ENCODE assay signal across 8 cellular contexts in the genomic region with DNA sequence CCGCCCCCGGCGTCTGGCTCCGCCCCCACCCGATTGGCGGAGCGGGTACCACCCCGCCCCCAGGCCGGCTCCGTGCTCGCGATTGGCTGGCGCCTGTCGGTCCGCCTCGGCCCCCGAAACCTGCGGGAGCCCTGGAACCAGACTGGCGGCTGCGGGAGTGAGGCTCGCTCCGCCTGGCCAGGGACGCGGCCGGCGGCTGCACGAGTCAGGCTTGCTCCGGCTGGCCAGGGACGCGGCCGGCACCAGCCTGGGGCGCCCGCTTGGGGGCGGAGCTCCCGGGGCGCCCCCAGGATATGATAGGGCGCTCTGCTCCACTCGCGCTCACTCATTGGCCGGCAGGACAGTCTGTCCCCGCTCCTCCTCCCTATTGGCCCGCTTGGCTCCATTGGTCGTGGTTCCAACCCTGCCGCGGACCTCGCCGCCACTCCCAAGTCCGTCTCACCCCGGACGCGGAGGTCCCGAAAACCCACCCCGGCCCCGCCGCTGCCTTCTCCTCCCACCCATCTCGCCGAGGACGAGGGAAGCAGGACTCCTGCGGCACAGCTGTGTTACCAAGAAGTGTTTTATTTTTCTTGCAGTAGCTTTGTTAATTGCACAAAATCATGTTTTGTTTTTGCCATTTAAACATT. TPM values are rescaled to one million over a fixed set of nuclear protein-coding genes. Genes with fewer than 3 reads are reported as not detected.
DNase-seq lines count a peak whose midpoint lies in the region; ATAC-seq and TF ChIP-seq lines count a peak whose summit lies in the region.

No MANE protein-coding gene starts in this region.

- POLR2A ChIA-PET in IMR-90 (lab: Charles Lee; ENCODE audit: unreplicated experiment), result interaction anchor here (0.5 to 0.7 kb wide), 6 partner anchors 31 to 204 kb away, joined by 3 to 12 read pairs (median 4); no protein-coding TSS in a partner anchor

- H3K27ac ChIP-seq in IMR-90 (ENCODE audit: insufficient read depth, low read length), result peak overlapping the region; percentile 59
- H3K27ac ChIP-seq in mucosa of rectum (ENCODE audit: low read depth in 2 of 2, low read length in 2 of 2), result peak overlapping the region; percentile 82 to 94

- peak overlapping the region; percentile 94 for H3K4me3 ChIP-seq in IMR-90 (ENCODE audit: insufficient read depth, low read depth, low read length)
- H3K4me3 ChIP-seq in mucosa of rectum (ENCODE audit: low read length in 2 of 2), result peak overlapping the region; percentile 69 to 72

- no peaks in the 10 kb centered on the region; the same call in 1 of the 2 replicates for H4K20me1 ChIP-seq in IMR-90 (ENCODE audit: insufficient read depth, low read length)

- dilution Hi-C loops in IMR-90 (cut with HindIII; ENCODE audit: low sequenced_read_pairs, unreplicated experiment), result no loop called here

- no peak overlapping the region for H3K23ac ChIP-seq in IMR-90 (ENCODE audit: low read depth, low read length)

- ATAC-seq in GM21576 (IDR thresholded peaks at IDR 0.05; ENCODE audit: unreplicated experiment) (peak; percentile 88), IMR-90 (ENCODE audit: low read depth) (peak; percentile 97)

- no peak overlapping the region for H3K56ac ChIP-seq in IMR-90 (ENCODE audit: extremely low read depth, insufficient read depth, low read length)

- intact Hi-C loops in IMR-90 (cut with micrococcal nuclease), result loop anchor here (2.0 to 5.0 kb wide), 2 partner anchors 35 to 154 kb away; a partner anchor contains a TSS

- peak overlapping the region in 1 of 2 experiments; percentile 84; a peak in 1 of 4 replicates for H4K8ac ChIP-seq in IMR-90 (ENCODE audit: low read depth in 2 of 2, low read length in 2 of 2)

- BruUV-seq in IMR-90 (replicated peaks; lab: Mats Ljungman, UMichigan), result no TSS peak

- peak overlapping the region; percentile 90 for H3K4ac ChIP-seq in IMR-90 (ENCODE audit: low read depth, low read length)

- H2BK120ac ChIP-seq in IMR-90 (ENCODE audit: low read depth, low read length), result peak overlapping the region; percentile 62; the same call in 1 of the 2 replicates

- no peak for TF ChIP-seq CTCF in IMR-90 (conservative IDR thresholded peaks at IDR 0.05; ENCODE audit: low read depth, low read length)

- H3K27me3 ChIP-seq in IMR-90 (ENCODE audit: control insufficient read depth, insufficient read depth, low read length) (no peaks in the 10 kb centered on the region), mucosa of rectum (ENCODE audit: control insufficient read depth in 2 of 2, insufficient read depth in 2 of 2, low read length in 2 of 2) (no peaks in the 10 kb centered on the region)

- CTCF ChIA-PET in IMR-90 (lab: Yijun Ruan, JAX), result no interaction called here

- no peak for TF ChIP-seq RAD21 in IMR-90 (IDR thresholded peaks at IDR 0.05; ENCODE audit: low read length)

- no peak overlapping the region for H3K18ac ChIP-seq in IMR-90 (ENCODE audit: low read depth, low read length)

- H2AK5ac ChIP-seq in IMR-90 (ENCODE audit: low read depth, low read length), result no peak overlapping the region

- peaks cover 5% of the 10 kb centered on the region; the same call in 1 of the 2 replicates for H3K4me1 ChIP-seq in IMR-90 (ENCODE audit: control insufficient read depth, insufficient read depth, low read length)
- peaks cover 19 to 20% of the 10 kb centered on the region in 2 donors for H3K4me1 ChIP-seq in mucosa of rectum (ENCODE audit: control insufficient read depth in 2 of 2, insufficient read depth in 2 of 2, low read length in 2 of 2)

- H2BK15ac ChIP-seq in IMR-90 (ENCODE audit: low read depth, low read length), result no peak overlapping the region

- H3K9me1 ChIP-seq in IMR-90 (ENCODE audit: insufficient read depth, low read length), result no peaks in the 10 kb centered on the region

- DNase-seq in DMS 273 (lab: John Stamatoyannopoulos, UW; ENCODE audit: unreplicated experiment) (peak; percentile 98), IMR-90 (peak; percentile 88), OCI-M1 (lab: John Stamatoyannopoulos, UW) (peak; percentile 96), erythroblast (lab: John Stamatoyannopoulos, UW) (peak; percentile 92 to 95)
- DNase-seq in activated T-cell treated with anti-CD3 and anti-CD28 coated beads, Interleukin-2, amount 50 U/mL, for 1 hour, result peak; percentile 95
- peak; percentile 84 for DNase-seq in stimulated activated CD8-positive, alpha-beta memory T cell treated with anti-CD3 and anti-CD28 coated beads, Interleukin-4, amount 100 ng/mL, for 24 hours (ENCODE audit: low read depth)

- 0% methylated on average over 7 of the region's 59 CpGs; no CpG with 5 or more reads in 1 of the 2 experiments for WGBS in IMR-90 (ENCODE audit: extremely low coverage in 2 of 2, insufficient read length in 1 of 2), 2 experiments

- no peak overlapping the region for H2BK20ac ChIP-seq in IMR-90 (ENCODE audit: low read depth, low read length)

- no peak overlapping the region; the same call in 1 of the 2 replicates for H4K91ac ChIP-seq in IMR-90 (ENCODE audit: insufficient read depth, low read depth, low read length)

- peak overlapping the region; percentile 81 for H2BK5ac ChIP-seq in IMR-90 (ENCODE audit: low read depth, low read length, poor library complexity, severe bottlenecking)

- peaks cover 0 to 7% of the 10 kb centered on the region in 2 experiments; a peak in 2 of 4 replicates for H3K79me1 ChIP-seq in IMR-90 (ENCODE audit: low read depth in 1 of 2, low read length in 2 of 2)

- H3K9me3 ChIP-seq in IMR-90 (ENCODE audit: control insufficient read depth, insufficient read depth, low read length) (no peaks in the 10 kb centered on the region), mucosa of rectum (ENCODE audit: control insufficient read depth in 2 of 2, low read length in 2 of 2) (no peaks in the 10 kb centered on the region)

- TF ChIP-seq POLR2A in IMR-90 (IDR thresholded peaks at IDR 0.05; ENCODE audit: low read depth, low read length), result no peak
- TF ChIP-seq POLR2A in erythroblast (IDR thresholded peaks at IDR 0.05; ENCODE audit: low read length), result peak; percentile 8

- H3K14ac ChIP-seq in IMR-90 (replicated peaks; ENCODE audit: low read depth, low read length), result no peak overlapping the region; the same call in 1 of the 2 replicates

- 0 out of 2 replicates have a peak overlapping the region, but pooled peaks have one; percentile 31 for H4K5ac ChIP-seq in IMR-90 (ENCODE audit: low read depth, low read length)

- peak overlapping the region; percentile 53; the same call in 1 of the 2 replicates for H3K9ac ChIP-seq in IMR-90 (ENCODE audit: low read depth, low read length)
- peak overlapping the region; percentile 72 to 85 for H3K9ac ChIP-seq in mucosa of rectum (ENCODE audit: low read depth in 1 of 2, low read length in 2 of 2)

- H3K36me3 ChIP-seq in IMR-90 (ENCODE audit: control insufficient read depth, insufficient read depth, low read length), result peaks cover 27% of the 10 kb centered on the region
- H3K36me3 ChIP-seq in mucosa of rectum (ENCODE audit: control insufficient read depth in 2 of 2, insufficient read depth in 2 of 2, low read length in 2 of 2), result peaks cover 14 to 26% of the 10 kb centered on the region in 2 donors

- peak overlapping the region; percentile 97 for H2AFZ ChIP-seq in IMR-90 (replicated peaks; ENCODE audit: low read length, poor library complexity)

- in situ Hi-C loops in IMR-90 (cut with MboI; ENCODE audit: low sequenced_read_pairs), result no loop called here

- peak overlapping the region; percentile 69 for H2AK9ac ChIP-seq in IMR-90 (replicated peaks; ENCODE audit: low read depth, low read length, poor library complexity)

- peak overlapping the region; percentile 86 for H3K4me2 ChIP-seq in IMR-90 (ENCODE audit: low read depth, low read length)

TF ChIP-seq in IMR-90, 13 proteins besides CTCF, POLR2A, EP300 and RAD21 (continues in another document):
- TF ChIP-seq MAFK (IDR thresholded peaks at IDR 0.05; ENCODE audit: low read depth, low read length) (no peak), MXI1 (IDR thresholded peaks at IDR 0.05; ENCODE audit: borderline replicate concordance, low read depth, low read length) (0 out of 2 replicates have a peak, but pooled peaks have one; percentile 7), FOS (IDR thresholded peaks at IDR 0.05; ENCODE audit: low read depth, low read length) (peak; percentile 50; the same call in 1 of the 2 replicates), CEBPB (IDR thresholded peaks at IDR 0.05; ENCODE audit: low read depth, low read length) (no peak), CHD1 (IDR thresholded peaks at IDR 0.05; ENCODE audit: low read depth, low read length) (no peak), RFX5 (IDR thresholded peaks at IDR 0.05; ENCODE audit: low read depth, low read length) (no peak)
- TF ChIP-seq, protein P1, sequence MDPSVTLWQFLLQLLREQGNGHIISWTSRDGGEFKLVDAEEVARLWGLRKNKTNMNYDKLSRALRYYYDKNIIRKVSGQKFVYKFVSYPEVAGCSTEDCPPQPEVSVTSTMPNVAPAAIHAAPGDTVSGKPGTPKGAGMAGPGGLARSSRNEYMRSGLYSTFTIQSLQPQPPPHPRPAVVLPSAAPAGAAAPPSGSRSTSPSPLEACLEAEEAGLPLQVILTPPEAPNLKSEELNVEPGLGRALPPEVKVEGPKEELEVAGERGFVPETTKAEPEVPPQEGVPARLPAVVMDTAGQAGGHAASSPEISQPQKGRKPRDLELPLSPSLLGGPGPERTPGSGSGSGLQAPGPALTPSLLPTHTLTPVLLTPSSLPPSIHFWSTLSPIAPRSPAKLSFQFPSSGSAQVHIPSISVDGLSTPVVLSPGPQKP (IDR thresholded peaks at IDR 0.05; ENCODE audit: borderline replicate concordance, low read depth, low read length), result no peak

RNA-seq across cellular contexts. Expression of a gene that starts 0.3 kb away (rescaled TPM):
- 13.6 and 14.2 TPM in 2 replicates for total RNA-seq in IMR-90 (2012; rRNA removed)
- 27.1 and 30.1 TPM in 2 replicates for polyA plus RNA-seq in IMR-90 (2012; rRNA removed)
- 11.3 and 32.6 TPM in 2 replicates for polyA plus RNA-seq in IMR-90 (2012; cell fraction: cytosol; rRNA removed)
- 67.3 and 174 TPM in 2 replicates for polyA plus RNA-seq in IMR-90 (2012; cell fraction: nucleus; rRNA removed; ENCODE audit: low replicate concordance)

RNA-seq across cellular contexts. Expression of a gene that starts 7.6 kb away (rescaled TPM):
- not detected in 2 replicates for total RNA-seq in IMR-90 (2012; rRNA removed)
- not detected in 2 replicates for polyA plus RNA-seq in IMR-90 (2012; rRNA removed)
- polyA plus RNA-seq in IMR-90 (2012; cell fraction: cytosol; rRNA removed), result not detected in 2 replicates
- not detected in 2 replicates for polyA plus RNA-seq in IMR-90 (2012; cell fraction: nucleus; rRNA removed; ENCODE audit: low replicate concordance)

RNA-seq across cellular contexts. Expression of a gene that starts 14.6 kb away (rescaled TPM):
- not detected in 2 replicates for total RNA-seq in IMR-90 (2012; rRNA removed)
- not detected in 2 replicates for polyA plus RNA-seq in IMR-90 (2012; rRNA removed)
- not detected in 2 replicates for polyA plus RNA-seq in IMR-90 (2012; cell fraction: cytosol; rRNA removed)
- 0.10 TPM in 1 of 2 replicates, not detected in the other for polyA plus RNA-seq in IMR-90 (2012; cell fraction: nucleus; rRNA removed; ENCODE audit: low replicate concordance)

RNA-seq across cellular contexts. Expression of a gene that starts 35.8 kb away (rescaled TPM):
- total RNA-seq in IMR-90 (2012; rRNA removed), result 4.5 and 4.7 TPM in 2 replicates
- polyA plus RNA-seq in IMR-90 (2012; rRNA removed), result 5.9 and 7.3 TPM in 2 replicates
- 2.6 and 6.0 TPM in 2 replicates for polyA plus RNA-seq in IMR-90 (2012; cell fraction: cytosol; rRNA removed)
- polyA plus RNA-seq in IMR-90 (2012; cell fraction: nucleus; rRNA removed; ENCODE audit: low replicate concordance), result 25.8 and 41.4 TPM in 2 replicates

RNA-seq across cellular contexts. Expression of a gene that starts 44.3 kb away (rescaled TPM):
- total RNA-seq in IMR-90 (2012; rRNA removed), result 26.0 and 27.8 TPM in 2 replicates
- polyA plus RNA-seq in IMR-90 (2012; rRNA removed), result 53.2 and 54.2 TPM in 2 replicates
- 28.8 and 39.4 TPM in 2 replicates for polyA plus RNA-seq in IMR-90 (2012; cell fraction: cytosol; rRNA removed)
- 63.0 and 63.9 TPM in 2 replicates for polyA plus RNA-seq in IMR-90 (2012; cell fraction: nucleus; rRNA removed; ENCODE audit: low replicate concordance)

Comparison
In these comparisons a context has a peak if more than half of its experiments do, and no peak if none do; other contexts are left out.
1. Peak in every context shown above with its lines: DNase-seq, ATAC-seq, H3K4me3 ChIP-seq and H3K27ac ChIP-seq.